In the genomic region with DNA sequence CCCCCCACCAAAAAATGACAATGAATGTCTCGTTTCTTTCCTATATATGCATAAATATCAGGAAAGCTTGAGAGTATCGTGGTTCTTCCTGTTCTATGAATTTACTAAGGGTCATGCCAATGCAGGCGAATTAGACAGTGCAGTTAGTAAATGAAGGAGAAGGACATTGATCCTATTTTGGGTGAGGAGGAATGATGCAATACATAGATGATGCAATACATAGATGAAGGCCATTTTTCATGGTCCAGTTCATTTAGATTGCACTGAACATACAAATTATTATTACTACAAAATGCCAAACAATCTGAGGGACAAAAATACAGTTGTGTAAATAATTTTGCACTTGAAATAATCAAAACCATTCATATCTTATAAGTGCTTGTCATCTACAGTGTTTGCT, we compare ENCODE assay signal across 24 cellular contexts.
"Had no signal": no experiment of that assay in that cellular context is flagged by ENCODE, and none has a peak within 500 bp of the region (broad histone marks: within the 10 kb centered on the region; RNA-seq: fewer than 3 reads in every experiment).

No MANE protein-coding gene starts in this region.

- H3K9me3 ChIP-seq: prostate gland, testis, tibial nerve, upper lobe of right lung, vagina had no signal

- H3K27ac Mint-ChIP-seq: naive B cell; nephron progenitor cell; stimulated activated naive B cell treated with anti-CD40 and anti-IgM and Interleukin-4, amounts not matched to agents 10 μg/mL and 1 μg/mL and 100 μg/mL, for 72 hours; stimulated activated naive CD8-positive, alpha-beta T cell treated with anti-CD3 and anti-CD28 coated beads, Interleukin-15, amount 100 ng/mL, for 72 hours had no signal

- H3K9ac ChIP-seq: parathyroid adenoma had no signal

- H3K27ac ChIP-seq: esophagus squamous epithelium, foreskin keratinocyte, hepatocyte, parathyroid adenoma, prostate gland, spleen, testis, tibial nerve, upper lobe of right lung, vagina had no signal

- H3K27me3 Mint-ChIP-seq: naive B cell; stimulated activated naive B cell treated with anti-CD40 and anti-IgM and Interleukin-4, amounts not matched to agents 10 μg/mL and 1 μg/mL and 100 μg/mL, for 72 hours; stimulated activated naive CD8-positive, alpha-beta T cell treated with anti-CD3 and anti-CD28 coated beads, Interleukin-15, amount 100 ng/mL, for 72 hours had no signal

- H3K36me3 Mint-ChIP-seq: naive B cell; stimulated activated naive B cell treated with anti-CD40 and anti-IgM and Interleukin-4, amounts not matched to agents 10 μg/mL and 1 μg/mL and 100 μg/mL, for 72 hours had no signal

- H3K4me1 ChIP-seq: esophagus squamous epithelium, foreskin keratinocyte, parathyroid adenoma, prostate gland, spleen, testis, tibial nerve, upper lobe of right lung, vagina had no signal

- H3K4me3 Mint-ChIP-seq: naive B cell; nephron progenitor cell; stimulated activated naive B cell treated with anti-CD40 and anti-IgM and Interleukin-4, amounts not matched to agents 10 μg/mL and 1 μg/mL and 100 μg/mL, for 72 hours; stimulated activated naive CD8-positive, alpha-beta T cell treated with anti-CD3 and anti-CD28 coated beads, Interleukin-15, amount 100 ng/mL, for 72 hours had no signal

- DNase-seq: dermis blood vessel endothelial cell; esophagus squamous epithelium; foreskin keratinocyte; head of caudate nucleus; kidney; left cardiac atrium; left ventricle myocardium superior; mesendoderm; naive B cell; nephron progenitor cell; spleen; stimulated activated CD4-positive, alpha-beta T cell treated with anti-CD3 and anti-CD28 coated beads, Interleukin-15, amount 100 ng/mL, for 24 hours; stimulated activated CD4-positive, alpha-beta T cell treated with anti-CD3 and anti-CD28 coated beads, Interleukin-2, amount 100 ng/mL, for 24 hours; stimulated activated CD4-positive, alpha-beta T cell treated with anti-CD3 and anti-CD28 coated beads, Interleukin-4, amount 100 ng/mL, for 4 hours; stimulated activated naive B cell treated with anti-CD40 and anti-IgM and Interleukin-4, amounts not matched to agents 10 μg/mL and 1 μg/mL and 100 μg/mL, for 72 hours; stimulated activated naive CD8-positive, alpha-beta T cell treated with anti-CD3 and anti-CD28 coated beads, Interleukin-15, amount 100 ng/mL, for 72 hours; testis; upper lobe of right lung had no signal

- H3K4me3 ChIP-seq: esophagus squamous epithelium, hepatocyte, prostate gland, spleen, testis, tibial nerve, upper lobe of right lung, vagina had no signal

- H3K27me3 ChIP-seq: esophagus squamous epithelium, foreskin keratinocyte, hepatocyte, spleen, testis, tibial nerve, upper lobe of right lung, vagina had no signal

- H2AFZ ChIP-seq: hepatocyte, parathyroid adenoma had no signal

- ATAC-seq: foreskin keratinocyte; left cardiac atrium; left ventricle myocardium superior; sciatic nerve; stimulated activated naive B cell treated with anti-CD40 and anti-IgM and Interleukin-4, amounts not matched to agents 10 μg/mL and 1 μg/mL and 100 μg/mL, for 72 hours; stimulated activated naive CD8-positive, alpha-beta T cell treated with anti-CD3 and anti-CD28 coated beads, Interleukin-15, amount 100 ng/mL, for 72 hours; upper lobe of right lung had no signal

- H3K36me3 ChIP-seq: esophagus squamous epithelium, prostate gland, spleen, tibial nerve, upper lobe of right lung, vagina had no signal

- H3K4me1 Mint-ChIP-seq: naive B cell; stimulated activated naive B cell treated with anti-CD40 and anti-IgM and Interleukin-4, amounts not matched to agents 10 μg/mL and 1 μg/mL and 100 μg/mL, for 72 hours; stimulated activated naive CD8-positive, alpha-beta T cell treated with anti-CD3 and anti-CD28 coated beads, Interleukin-15, amount 100 ng/mL, for 72 hours had no signal

- H3K4me2 ChIP-seq: hepatocyte had no signal

- H3K9me3 Mint-ChIP-seq: nephron progenitor cell had no signal
